Comparison of ENCODE assay signal across 17 cellular contexts in genomic region chr22:42711281-42711731, GRCh38. TPM values are rescaled to one million over a fixed set of nuclear protein-coding genes. Genes with fewer than 3 reads are reported as not detected.
A peak's percentile ranks its signal among the peaks of the same experiment; 100 is the strongest.
DNase-seq lines count a peak whose midpoint lies in the region; ATAC-seq and TF ChIP-seq lines count a peak whose summit lies in the region.
"Had no signal": no experiment of that assay in that cellular context is flagged by ENCODE, and none has a peak within 500 bp of the region (broad histone marks: within the 10 kb centered on the region; RNA-seq: fewer than 3 reads in every experiment).

No MANE protein-coding gene starts in this region.

- peaks cover 5% of the 10 kb centered on the region for H3F3A ChIP-seq in SU-DHL-6 (ENCODE audit: insufficient read depth)

- no peaks in the 10 kb centered on the region for H4K20me1 ChIP-seq in SU-DHL-6 (ENCODE audit: low read depth, low read length)

- no peak for TF ChIP-seq POLR2A in uterus (IDR thresholded peaks at IDR 0.05)

- intact Hi-C loops in left ventricle myocardium inferior (cut with micrococcal nuclease), result no loop called here
- intact Hi-C loops in left ventricle myocardium superior (cut with micrococcal nuclease), result no loop called here
- intact Hi-C loops in lower lobe of right lung (cut with DNase I), result no loop called here
- intact Hi-C loops in uterus (cut with DNase I; ENCODE audit: low total_unique reads), result no loop called here

- H3K27ac ChIP-seq in left ventricle myocardium inferior (replicated peaks), result peak overlapping the region; percentile 99
- H3K27ac ChIP-seq in SU-DHL-6 (ENCODE audit: low read depth, low read length), result peak overlapping the region; percentile 55
- H3K27ac ChIP-seq in lower lobe of right lung, result peak overlapping the region; percentile 41
- H3K27ac ChIP-seq in uterus, result peak overlapping the region; percentile 46 to 48

- no peaks in the 10 kb centered on the region for H3K27me3 ChIP-seq in left ventricle myocardium inferior (ENCODE audit: low read depth)
- H3K27me3 ChIP-seq in SU-DHL-6 (ENCODE audit: low read length), result no peaks in the 10 kb centered on the region
- H3K27me3 ChIP-seq in lower lobe of right lung (ENCODE audit: low read depth), result no peaks in the 10 kb centered on the region
- no peaks in the 10 kb centered on the region for H3K27me3 ChIP-seq in uterus
- H3K27me3 ChIP-seq: pancreas had no signal

- no peak overlapping the region for H2AFZ ChIP-seq in SU-DHL-6 (ENCODE audit: low read depth, low read length, severe bottlenecking)

- peaks cover 22% of the 10 kb centered on the region for H3K36me3 ChIP-seq in left ventricle myocardium inferior
- H3K36me3 ChIP-seq in SU-DHL-6 (ENCODE audit: low read length), result peaks cover 14% of the 10 kb centered on the region
- no peaks in the 10 kb centered on the region for H3K36me3 ChIP-seq in lower lobe of right lung
- no peaks in the 10 kb centered on the region for H3K36me3 ChIP-seq in uterus
- H3K36me3 ChIP-seq: pancreas had no signal

- no peak for TF ChIP-seq CTCF in left ventricle myocardium inferior (IDR thresholded peaks at IDR 0.05; ENCODE audit: borderline replicate concordance)
- no peak for TF ChIP-seq CTCF in SU-DHL-6 (IDR thresholded peaks at IDR 0.05; ENCODE audit: insufficient read depth, low read length, poor library complexity, severe bottlenecking)
- TF ChIP-seq CTCF in lower lobe of right lung (IDR thresholded peaks at IDR 0.05), result no peak
- no peak for TF ChIP-seq CTCF in uterus (IDR thresholded peaks at IDR 0.05)
- TF ChIP-seq CTCF in foreskin fibroblast (IDR thresholded peaks at IDR 0.05; ENCODE audit: low read depth, low read length), result no peak

- peak overlapping the region; percentile 5 for H3K4me2 ChIP-seq in SU-DHL-6 (ENCODE audit: low read depth, low read length, poor library complexity, severe bottlenecking)

- H3K9me3 ChIP-seq in left ventricle myocardium inferior (replicated peaks) (peaks cover 20% of the 10 kb centered on the region), SU-DHL-6 (ENCODE audit: insufficient read depth, low read length) (peaks cover 14% of the 10 kb centered on the region; the same call in 1 of the 2 replicates), lower lobe of right lung (peaks cover 10% of the 10 kb centered on the region), uterus (no peaks in the 10 kb centered on the region)
- H3K9me3 ChIP-seq: pancreas had no signal

- H3K79me2 ChIP-seq in SU-DHL-6 (ENCODE audit: insufficient read depth, low read length), result peaks cover 67% of the 10 kb centered on the region

- peak overlapping the region; percentile 6 for H3K4me3 ChIP-seq in left ventricle myocardium inferior
- no peak overlapping the region for H3K4me3 ChIP-seq in SU-DHL-6 (ENCODE audit: insufficient read depth, low read length, poor library complexity, severe bottlenecking)
- H3K4me3 ChIP-seq in lower lobe of right lung, result no peak overlapping the region
- no peak overlapping the region for H3K4me3 ChIP-seq in uterus
- no peak overlapping the region for H3K4me3 ChIP-seq in foreskin fibroblast (ENCODE audit: low read depth in 1 of 2, low read length in 2 of 2)
- H3K4me3 ChIP-seq: lung, pancreas had no signal

- no peaks in the 10 kb centered on the region for H3K9me2 ChIP-seq in SU-DHL-6 (replicated peaks; ENCODE audit: insufficient read depth, low read length)

- DNase-seq in left ventricle myocardium inferior (no peak), left ventricle myocardium superior (no peak), lower lobe of right lung (no peak), uterus (no peak), foreskin fibroblast (no peak), NCI-H82 (lab: John Stamatoyannopoulos, UW) (no peak)
- DNase-seq: activated T-cell treated with anti-CD3 and anti-CD28 coated beads, Interleukin-2, amount 50 U/mL, for 48 hours; naive B cell; NCI-H1694 treated with DMSO at 0.1 percent for 48 hours; NCI-H226; pancreas; SHP77 treated with DMSO at 0.1 percent for 48 hours; stimulated activated CD4-positive, alpha-beta T cell treated with anti-CD3 and anti-CD28 coated beads, Interleukin-2, amount 100 ng/mL, for 48 hours had no signal

- H3K4me1 ChIP-seq in left ventricle myocardium inferior (peaks cover 79% of the 10 kb centered on the region), lower lobe of right lung (peaks cover 10% of the 10 kb centered on the region), uterus (no peaks in the 10 kb centered on the region)

- ATAC-seq in left ventricle myocardium superior, result no peak
- ATAC-seq in lower lobe of right lung, result no peak
- ATAC-seq in HG02885 (IDR thresholded peaks at IDR 0.05; ENCODE audit: poor library complexity, unreplicated experiment), result no peak
- ATAC-seq: WTC11 had no signal

- H3K9ac ChIP-seq in SU-DHL-6 (ENCODE audit: low read length), result no peak overlapping the region

RNA-seq across cellular contexts. Expression of gene A4GALT, which starts 9.4 kb away (rescaled TPM):
- 94.9 TPM for total RNA-seq in left ventricle myocardium inferior
- total RNA-seq in left ventricle myocardium superior, result 81.7 TPM
- 19.4 TPM for total RNA-seq in lower lobe of right lung
- total RNA-seq in uterus, result 10 to 100 TPM in 3 of 4 donors, 1 to 10 TPM in 1; 4.4 to 100.0 (median 19.6) TPM

Comparison
In these comparisons a context has a peak if more than half of its experiments do, and no peak if none do; other contexts are left out.
1. H3K27ac ChIP-seq: peak in every context shown above with its lines; median percentile 99 in left ventricle myocardium inferior; 55 in SU-DHL-6; 47 in uterus; 41 in lower lobe of right lung.